In the genomic region with DNA sequence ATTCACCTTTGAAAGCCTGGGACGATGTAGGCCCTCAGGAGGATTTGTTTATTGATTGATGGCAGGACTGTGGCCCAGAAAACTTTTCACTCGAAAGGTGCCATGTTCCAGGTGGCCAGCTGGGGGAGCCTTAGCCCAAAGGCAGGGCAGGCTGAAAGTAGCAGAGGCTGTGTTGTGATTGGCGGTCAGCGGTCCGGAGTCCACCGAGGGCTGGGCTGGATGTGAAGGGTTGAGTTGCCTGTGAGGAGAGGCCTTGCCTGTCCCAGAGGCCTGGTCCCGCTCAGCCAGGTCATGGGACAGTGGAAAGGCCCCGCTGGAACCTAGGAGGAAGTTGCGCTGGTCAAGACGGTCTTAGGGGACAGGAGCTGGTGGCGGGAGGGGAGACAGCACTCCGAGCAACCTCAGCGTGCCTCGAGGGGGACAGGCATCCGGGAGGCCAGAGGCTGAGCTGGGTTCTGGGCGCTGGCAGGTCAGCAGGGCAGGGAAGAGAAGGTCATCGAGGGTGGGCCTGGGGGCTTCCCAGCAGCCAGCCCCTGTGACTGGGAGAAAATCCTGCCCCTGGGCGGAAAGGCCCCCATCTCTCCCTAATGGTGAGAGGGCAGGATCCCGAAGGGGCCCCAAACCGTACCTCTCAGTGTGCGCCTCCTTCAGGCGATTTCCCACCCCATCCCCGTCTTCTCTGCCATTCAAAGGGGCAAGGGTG, we compare ENCODE assay signal across 9 cellular contexts. TPM values are rescaled to one million over a fixed set of nuclear protein-coding genes. Genes with fewer than 3 reads are reported as not detected.
DNase-seq lines count a peak whose midpoint lies in the region; ATAC-seq and TF ChIP-seq lines count a peak whose summit lies in the region.
"Had no signal": no experiment of that assay in that cellular context is flagged by ENCODE, and none has a peak within 500 bp of the region (broad histone marks: within the 10 kb centered on the region; RNA-seq: fewer than 3 reads in every experiment).

No MANE protein-coding gene starts in this region.

- H3K36me3 ChIP-seq in GM23248 (ENCODE audit: low read depth) = no peaks in the 10 kb centered on the region
- H3K36me3 ChIP-seq in uterus = no peaks in the 10 kb centered on the region

- WGBS in GM23248 (ENCODE audit: low coverage in 1 of 2, low lambda C conversion rate in 2 of 2, missing lambda C conversion rate in 2 of 2), 2 experiments = 46 to 51% methylated on average over 21 to 23 of the region's 23 CpGs

- H2AFZ ChIP-seq in GM23248 = no peak overlapping the region

- H4K20me1 ChIP-seq in GM23248 (ENCODE audit: insufficient read depth) = no peaks in the 10 kb centered on the region

- H3K27me3 ChIP-seq in GM23248 (replicated peaks; ENCODE audit: insufficient read depth) (no peaks in the 10 kb centered on the region), uterus (no peaks in the 10 kb centered on the region)

- ATAC-seq in esophagus mucosa = peak; percentile 60

- peak; percentile 17 to 20 for DNase-seq in NCI-H2081 (lab: John Stamatoyannopoulos, UW)
- DNase-seq in NCI-H2081 treated with DMSO at 0.1 percent for 48 hours (lab: John Stamatoyannopoulos, UW) = no peak
- DNase-seq in GM23248 = peak; percentile 53
- peak; percentile 20 for DNase-seq in NCI-H1048 (lab: John Stamatoyannopoulos, UW)
- DNase-seq in activated CD4-positive, alpha-beta T cell treated with anti-CD3 and anti-CD28 coated beads, Interleukin-2, amount 50 U/mL, for 4 hours = peak; percentile 33 to 39
- DNase-seq in renal cortical epithelial cell (ENCODE audit: low read depth) = peak; percentile 6
- DNase-seq in uterus = no peak

- H3K4me1 ChIP-seq in GM23248 (ENCODE audit: insufficient read depth) (no peaks in the 10 kb centered on the region), uterus (no peaks in the 10 kb centered on the region)

- H3K27ac ChIP-seq in GM23248 (no peak overlapping the region), uterus (no peak overlapping the region)

- no peak overlapping the region for H3K9ac ChIP-seq in GM23248

- in situ Hi-C loops in GM23248 (cut with MboI) = no loop called here

- H3F3A ChIP-seq in GM23248 (ENCODE audit: insufficient read depth) = no peaks in the 10 kb centered on the region

- H3K9me2 ChIP-seq in GM23248 (ENCODE audit: insufficient read depth) = no peaks in the 10 kb centered on the region

- H3K9me3 ChIP-seq in GM23248 (ENCODE audit: low read depth) (no peaks in the 10 kb centered on the region), uterus (no peaks in the 10 kb centered on the region)

- TF ChIP-seq CTCF in uterus (IDR thresholded peaks at IDR 0.05) = no peak

- intact Hi-C loops in uterus (cut with DNase I; ENCODE audit: low total_unique reads) = no loop called here

- no peaks in the 10 kb centered on the region for H3K79me2 ChIP-seq in GM23248 (ENCODE audit: insufficient read depth)

- no peak overlapping the region for H3K4me2 ChIP-seq in GM23248 (ENCODE audit: unreplicated experiment)

- TF ChIP-seq POLR2A in uterus (IDR thresholded peaks at IDR 0.05) = no peak

- H3K4me3 ChIP-seq in GM23248 (no peak overlapping the region), uterus (no peak overlapping the region)

RNA-seq across cellular contexts. Expression of gene CMA1, which starts 26.3 kb away (rescaled TPM):
- not detected in 2 replicates for total RNA-seq in GM23248 (2014; rRNA removed; shearing (Covaris generic))
- polyA plus RNA-seq in GM23248 (2016; fragmentation: Nextera tagmentation; extraction: Ambion mirVana) = not detected in 2 replicates
- 0.64 TPM for total RNA-seq in esophagus mucosa
- not detected in 2 replicates for total RNA-seq in renal cortical epithelial cell
- total RNA-seq in uterus = not detected
- total RNA-seq: frontal cortex had no signal

RNA-seq across cellular contexts. Expression of gene SDR39U1, which starts 39.2 kb away (rescaled TPM):
- total RNA-seq in GM23248 (2014; rRNA removed; shearing (Covaris generic)) = 7.7 and 8.3 TPM in 2 replicates
- polyA plus RNA-seq in GM23248 (2016; fragmentation: Nextera tagmentation; extraction: Ambion mirVana) = 41.7 and 44.7 TPM in 2 replicates
- total RNA-seq in esophagus mucosa = 23.8 TPM
- total RNA-seq in renal cortical epithelial cell = 6.4 and 10.4 TPM in 2 replicates
- 10 to 100 TPM; 12.8 to 87.5 (median 33.0) TPM for total RNA-seq in uterus

RNA-seq across cellular contexts. Expression of gene KHNYN, which starts 52.0 kb away (rescaled TPM):
- total RNA-seq in GM23248 (2014; rRNA removed; shearing (Covaris generic)) = 36.2 and 57.5 TPM in 2 replicates
- 14.4 and 15.3 TPM in 2 replicates for polyA plus RNA-seq in GM23248 (2016; fragmentation: Nextera tagmentation; extraction: Ambion mirVana)
- total RNA-seq in esophagus mucosa (32.0 TPM), renal cortical epithelial cell (48.5 and 59.9 TPM in 2 replicates), uterus (10 to 100 TPM; 16.5 to 88.6 (median 66.1) TPM)

RNA-seq across cellular contexts. Expression of gene CBLN3, which starts 52.3 kb away (rescaled TPM):
- total RNA-seq in GM23248 (2014; rRNA removed; shearing (Covaris generic)) = 3.4 and 5.6 TPM in 2 replicates
- polyA plus RNA-seq in GM23248 (2016; fragmentation: Nextera tagmentation; extraction: Ambion mirVana) = 2.4 and 3.1 TPM in 2 replicates
- 0.44 TPM for total RNA-seq in esophagus mucosa
- 0.52 and 1.2 TPM in 2 replicates for total RNA-seq in renal cortical epithelial cell
- 1 to 10 TPM in 3 of 4 donors, not detected in 1; 1.3 to 3.3 (median 3.2) TPM for total RNA-seq in uterus
- total RNA-seq: frontal cortex had no signal

Comparison
In these comparisons a context has a peak if more than half of its experiments do, and no peak if none do; other contexts are left out.
1. DNase-seq: peak in NCI-H2081 (2 of 2), GM23248 (single experiment), NCI-H1048 (single experiment), activated CD4-positive, alpha-beta T cell treated with anti-CD3 and anti-CD28 coated beads, Interleukin-2, amount 50 U/mL, for 4 hours (2 of 2) and renal cortical epithelial cell (single experiment); none in NCI-H2081 treated with DMSO at 0.1 percent for 48 hours (single experiment) and uterus (0 of 2).